ENCODE assay signal across 27 cellular contexts in the genomic region with DNA sequence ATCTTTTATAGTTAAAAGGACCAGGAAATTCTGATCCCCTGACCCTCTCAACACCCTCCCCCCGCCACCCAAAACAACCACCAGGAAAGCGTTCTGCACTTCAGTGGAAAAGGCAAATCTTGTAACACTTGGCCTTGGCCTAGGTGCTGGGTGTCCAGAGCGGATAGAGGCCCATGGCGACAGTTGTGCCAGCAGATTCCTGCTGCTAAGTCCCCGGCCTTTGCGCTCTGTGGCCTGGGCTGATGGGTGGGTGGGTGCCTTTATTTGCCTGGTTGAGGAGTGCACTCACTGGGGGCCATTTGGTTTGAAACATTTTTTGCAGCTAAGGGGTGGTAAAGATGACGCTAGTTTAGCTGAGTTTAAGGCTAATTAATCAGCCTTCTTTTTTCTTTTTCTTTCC.
DNase-seq lines count a peak whose midpoint lies in the region; ATAC-seq, FAIRE-seq and TF ChIP-seq lines count a peak whose summit lies in the region.
"Had no signal": no experiment of that assay in that cellular context is flagged by ENCODE, and none has a peak within 500 bp of the region (broad histone marks: within the 10 kb centered on the region; RNA-seq: fewer than 3 reads in every experiment).

No MANE protein-coding gene starts in this region.

- in situ Hi-C loops in Panc1 (cut with HindIII; ENCODE audit: low pct_unique_long_range_greater_than_20kb, low sequenced_read_pairs) = no loop called here

- no peak overlapping the region for H2BK15ac ChIP-seq in H1 (ENCODE audit: low read length)

- POLR2A ChIA-PET in A549 (lab: Yijun Ruan, JAX) (interaction anchor here (0.5 kb wide), 1 partner anchor 367 kb away, joined by 3 read pairs; no protein-coding TSS in a partner anchor), Panc1 (lab: Charles Lee) (no interaction called here), H1 (lab: Charles Lee; ENCODE audit: partially characterized antibody) (interaction anchor here (0.6 to 1.2 kb wide), 2 partner anchors 11 to 197 kb away, joined by 3 read pairs; no protein-coding TSS in a partner anchor)

- no peak overlapping the region for H3K23ac ChIP-seq in H1 (ENCODE audit: insufficient read length)

- 97% methylated on average over 7 of the region's 7 CpGs for WGBS in A549 (ENCODE audit: missing lambda C conversion rate)
- 84% methylated on average over 7 of the region's 7 CpGs; no CpG with 5 or more reads in 1 of the 2 experiments for WGBS in H1 (ENCODE audit: extremely low coverage in 1 of 2, insufficient coverage in 1 of 2, insufficient read length in 1 of 2, insufficient replicate concordance in 2 of 2, low coverage in 1 of 2, low lambda C conversion rate in 2 of 2, missing lambda C conversion rate in 1 of 2), 2 experiments

- no peak overlapping the region for H3K9ac ChIP-seq in H1 (replicated peaks in 1 of 4; ENCODE audit: extremely low read depth in 1 of 4, low read depth in 3 of 4, low read length in 3 of 4)
- H3K9ac ChIP-seq: parathyroid adenoma had no signal

- no peak for TF ChIP-seq RAD21 in A549 (conservative IDR thresholded peaks at IDR 0.05 in 1 of 2, IDR thresholded peaks at IDR 0.05 in 1 of 2)
- no peak for TF ChIP-seq RAD21 in H1 (IDR thresholded peaks at IDR 0.05 in 1 of 2, conservative IDR thresholded peaks at IDR 0.05 in 1 of 2; ENCODE audit: low read depth in 2 of 2, low read length in 2 of 2)

- no peak overlapping the region for H4K91ac ChIP-seq in H1 (replicated peaks; ENCODE audit: insufficient read length, low read length)

- H4K8ac ChIP-seq in H1 (ENCODE audit: extremely low read depth, insufficient read depth, low read length) = no peak overlapping the region

- BruUV-seq in Panc1 (replicated peaks; lab: Mats Ljungman, UMichigan) = no TSS peak

- no peak overlapping the region for H4K5ac ChIP-seq in H1 (ENCODE audit: insufficient read length, low read depth, low read length)

- H3K4me3 Mint-ChIP-seq in neural crest cell = no peak overlapping the region
- H3K4me3 Mint-ChIP-seq in activated naive CD4-positive, alpha-beta T cell treated with anti-CD3 and anti-CD28 coated beads for 36 hours = no peak overlapping the region
- no peak overlapping the region for H3K4me3 Mint-ChIP-seq in stimulated activated naive B cell treated with anti-CD40 and anti-IgM and Interleukin-4, amounts not matched to agents 10 μg/mL and 1 μg/mL and 100 μg/mL, for 72 hours

- TF ChIP-seq EP300 in A549 (IDR thresholded peaks at IDR 0.05) (no peak), H1 (IDR thresholded peaks at IDR 0.05; ENCODE audit: borderline replicate concordance in 1 of 2, low read depth in 2 of 2, low read length in 2 of 2) (no peak)

- H3K4me1 ChIP-seq in A549 = peaks cover 22% of the 10 kb centered on the region
- H3K4me1 ChIP-seq in Panc1 (ENCODE audit: control insufficient read depth, insufficient read depth, low read length) = peaks cover 22% of the 10 kb centered on the region
- peaks cover 0 to 2% (median 0%) of the 10 kb centered on the region in 4 experiments; a peak in 3 of 7 replicates for H3K4me1 ChIP-seq in H1 (replicated peaks in 1 of 4; ENCODE audit: control insufficient read depth in 3 of 4, insufficient read depth in 4 of 4, low read length in 3 of 4)
- H3K4me1 ChIP-seq in vagina = no peaks in the 10 kb centered on the region
- H3K4me1 ChIP-seq: adrenal gland, gastrocnemius medialis, right atrium auricular region had no signal

- H3K9me3 Mint-ChIP-seq in neural crest cell = no peaks in the 10 kb centered on the region
- peaks cover 4% of the 10 kb centered on the region for H3K9me3 Mint-ChIP-seq in activated naive CD4-positive, alpha-beta T cell treated with anti-CD3 and anti-CD28 coated beads for 36 hours
- H3K9me3 Mint-ChIP-seq in stimulated activated naive B cell treated with anti-CD40 and anti-IgM and Interleukin-4, amounts not matched to agents 10 μg/mL and 1 μg/mL and 100 μg/mL, for 72 hours = peaks cover 5 to 8% of the 10 kb centered on the region in 2 donors

- no peak overlapping the region for H3K4me3 ChIP-seq in A549
- H3K4me3 ChIP-seq in Panc1 (ENCODE audit: low read depth in 2 of 2, low read length in 2 of 2) = no peak overlapping the region
- H3K4me3 ChIP-seq in H1 (ENCODE audit: extremely low read depth in 1 of 4, insufficient read depth in 2 of 4, low read depth in 3 of 4, low read length in 4 of 4) = no peak overlapping the region
- no peak overlapping the region for H3K4me3 ChIP-seq in vagina
- H3K4me3 ChIP-seq: adrenal gland, dorsolateral prefrontal cortex, gastrocnemius medialis, lower lobe of right lung, mucosa of descending colon, right atrium auricular region, spleen, stomach, tibial nerve had no signal

- no peak for ATAC-seq in A549
- ATAC-seq in Panc1 = no peak
- ATAC-seq in HG03432 (IDR thresholded peaks at IDR 0.05; ENCODE audit: unreplicated experiment) = no peak
- ATAC-seq in stimulated activated naive B cell treated with anti-CD40 and anti-IgM and Interleukin-4, amounts not matched to agents 10 μg/mL and 1 μg/mL and 100 μg/mL, for 72 hours (replicated peaks) = no peak
- ATAC-seq: gastrocnemius medialis had no signal

- H3K56ac ChIP-seq in H1 (replicated peaks; ENCODE audit: insufficient read length, low read depth, low read length) = no peak overlapping the region

- no peak overlapping the region for H3K14ac ChIP-seq in H1 (ENCODE audit: insufficient read length)

- H3K79me2 ChIP-seq in H1 (ENCODE audit: control insufficient read depth in 1 of 2, insufficient read depth in 2 of 2, low read length in 2 of 2) = no peaks in the 10 kb centered on the region
- H3K79me2 ChIP-seq: parathyroid adenoma had no signal

- H3K9me3 ChIP-seq in A549 (no peaks in the 10 kb centered on the region), Panc1 (ENCODE audit: control insufficient read depth, insufficient read depth, low read depth, low read length) (peaks cover 10% of the 10 kb centered on the region; the same call in 1 of the 2 replicates), H1 (ENCODE audit: insufficient read depth in 2 of 2, low read depth in 1 of 2, low read length in 1 of 2) (peaks cover 0 to 2% of the 10 kb centered on the region in 2 experiments; a peak in 1 of 4 replicates), vagina (no peaks in the 10 kb centered on the region)
- H3K9me3 ChIP-seq: adrenal gland, gastrocnemius medialis, lower lobe of right lung, mucosa of descending colon, right atrium auricular region, stomach, tibial nerve had no signal

- no peak overlapping the region for H2AFZ ChIP-seq in H1 (ENCODE audit: low read length)
- H2AFZ ChIP-seq: parathyroid adenoma had no signal

- peaks cover 23% of the 10 kb centered on the region for H3K4me1 Mint-ChIP-seq in neural crest cell
- H3K4me1 Mint-ChIP-seq in activated naive CD4-positive, alpha-beta T cell treated with anti-CD3 and anti-CD28 coated beads for 36 hours (ENCODE audit: low read depth) = peaks cover 46% of the 10 kb centered on the region
- H3K4me1 Mint-ChIP-seq in stimulated activated naive B cell treated with anti-CD40 and anti-IgM and Interleukin-4, amounts not matched to agents 10 μg/mL and 1 μg/mL and 100 μg/mL, for 72 hours = peaks cover 0 to 2% of the 10 kb centered on the region in 2 donors

- peak overlapping the region; percentile 46 for H3K27ac Mint-ChIP-seq in neural crest cell (ENCODE audit: unreplicated experiment)
- no peak overlapping the region for H3K27ac Mint-ChIP-seq in activated naive CD4-positive, alpha-beta T cell treated with anti-CD3 and anti-CD28 coated beads for 36 hours
- no peak overlapping the region for H3K27ac Mint-ChIP-seq in stimulated activated naive B cell treated with anti-CD40 and anti-IgM and Interleukin-4, amounts not matched to agents 10 μg/mL and 1 μg/mL and 100 μg/mL, for 72 hours

- H3K4me2 ChIP-seq in A549 (peak overlapping the region; percentile 56), H1 (ENCODE audit: insufficient read depth in 1 of 2, low read depth in 2 of 2, low read length in 2 of 2) (no peak overlapping the region)

- no peak overlapping the region for H2BK5ac ChIP-seq in H1 (ENCODE audit: low read depth, low read length)

- TF ChIP-seq POLR2A in A549 (IDR thresholded peaks at IDR 0.05; ENCODE audit: low read length) (no peak), H1 (IDR thresholded peaks at IDR 0.05; ENCODE audit: control extremely low read depth in 1 of 2, low read depth in 2 of 2, low read length in 2 of 2) (no peak), vagina (IDR thresholded peaks at IDR 0.05) (no peak)

- H2AK5ac ChIP-seq in H1 (ENCODE audit: low read depth, low read length) = no peak overlapping the region

- DNase-seq in A549 (ENCODE audit: low read depth in 1 of 2, low spot score in 1 of 2) (no peak), Panc1 (ENCODE audit: low read depth, low spot score) (no peak), H1 (ENCODE audit: low read depth in 1 of 2, low spot score in 2 of 2) (no peak), neural crest cell (ENCODE audit: low read depth, low spot score) (no peak), vagina (ENCODE audit: extremely low spot score in 2 of 2) (no peak)
- DNase-seq in activated naive CD4-positive, alpha-beta T cell treated with anti-CD3 and anti-CD28 coated beads for 36 hours = no peak
- no peak for DNase-seq in stimulated activated naive B cell treated with anti-CD40 and anti-IgM and Interleukin-4, amounts not matched to agents 10 μg/mL and 1 μg/mL and 100 μg/mL, for 72 hours
- DNase-seq: activated CD4-positive, alpha-beta T cell treated with anti-CD3 and anti-CD28 coated beads for 1 hour; activated CD8-positive, alpha-beta memory T cell treated with anti-CD3 and anti-CD28 coated beads, Interleukin-2, amount 50 U/mL, for 4 hours; adrenal gland; DMS 273 treated with DMSO at 0.1 percent for 48 hours; dorsolateral prefrontal cortex; gastrocnemius medialis; GOT3; mucosa of descending colon; NCI-H2081; NCI-H524 treated with DMSO at 0.1 percent for 48 hours; NK-92 treated with Interleukin-12 subunit alpha and Interleukin-12 subunit beta, amount 100 ng/mL, for 24 hours; spleen; stomach had no signal

- H3K36me3 Mint-ChIP-seq in neural crest cell (ENCODE audit: low read depth) = no peaks in the 10 kb centered on the region
- peaks cover 2% of the 10 kb centered on the region for H3K36me3 Mint-ChIP-seq in activated naive CD4-positive, alpha-beta T cell treated with anti-CD3 and anti-CD28 coated beads for 36 hours (ENCODE audit: low read depth)
- no peaks in the 10 kb centered on the region for H3K36me3 Mint-ChIP-seq in stimulated activated naive B cell treated with anti-CD40 and anti-IgM and Interleukin-4, amounts not matched to agents 10 μg/mL and 1 μg/mL and 100 μg/mL, for 72 hours
- H3K36me3 Mint-ChIP-seq: brain had no signal

- no peaks in the 10 kb centered on the region for H3K36me3 ChIP-seq in Panc1 (ENCODE audit: control insufficient read depth, insufficient read depth, low read length)
- H3K36me3 ChIP-seq in H1 (ENCODE audit: control insufficient read depth in 2 of 4, insufficient read depth in 4 of 4, low read length in 3 of 4) = no peaks in the 10 kb centered on the region
- no peaks in the 10 kb centered on the region for H3K36me3 ChIP-seq in vagina
- H3K36me3 ChIP-seq: adrenal gland, gastrocnemius medialis, lower lobe of right lung, right atrium auricular region, spleen, stomach, tibial nerve had no signal

- no peak overlapping the region for H3K18ac ChIP-seq in H1 (ENCODE audit: extremely low read depth, low read length)

- H3K27me3 Mint-ChIP-seq in neural crest cell (ENCODE audit: low read depth) = no peaks in the 10 kb centered on the region
- peaks cover 7% of the 10 kb centered on the region for H3K27me3 Mint-ChIP-seq in activated naive CD4-positive, alpha-beta T cell treated with anti-CD3 and anti-CD28 coated beads for 36 hours (ENCODE audit: low read depth)
- H3K27me3 Mint-ChIP-seq in stimulated activated naive B cell treated with anti-CD40 and anti-IgM and Interleukin-4, amounts not matched to agents 10 μg/mL and 1 μg/mL and 100 μg/mL, for 72 hours = peaks cover 37 to 57% of the 10 kb centered on the region in 2 donors
- H3K27me3 Mint-ChIP-seq: activated CD4-positive, alpha-beta memory T cell treated with anti-CD3 and anti-CD28 coated beads for 36 hours had no signal

- CTCF ChIA-PET in A549 (lab: Yijun Ruan, JAX) = interaction anchor here (0.9 to 1.3 kb wide), 3 partner anchors 9 to 160 kb away, joined by 3 to 4 read pairs (median 3); no protein-coding TSS in a partner anchor
- CTCF ChIA-PET in Panc1 (lab: Charles Lee) = no interaction called here
- CTCF ChIA-PET in H1 (lab: Charles Lee; ENCODE audit: partially characterized antibody) = interaction anchor here (0.9 to 2.0 kb wide), 4 partner anchors 13 to 142 kb away, joined by 3 to 10 read pairs (median 3); no protein-coding TSS in a partner anchor
- CTCF ChIA-PET in activated naive CD4-positive, alpha-beta T cell treated with anti-CD3 and anti-CD28 coated beads for 36 hours (lab: Charles Lee) = interaction anchor here (0.6 to 1.5 kb wide), 5 partner anchors 21 to 66 kb away, joined by 3 to 6 read pairs (median 3); no protein-coding TSS in a partner anchor

- intact Hi-C loops in Panc1 (cut with micrococcal nuclease; ENCODE audit: unreplicated experiment) = no loop called here
- intact Hi-C loops in vagina (cut with DNase I) = no loop called here
- intact Hi-C loops in activated naive CD4-positive, alpha-beta T cell treated with anti-CD3 and anti-CD28 coated beads for 36 hours (cut with micrococcal nuclease) = loop anchor here (2.0 to 5.0 kb wide), 2 partner anchors 207 to 547 kb away; no protein-coding TSS in a partner anchor

- H3K23me2 ChIP-seq in H1 (ENCODE audit: low read depth, low read length) = no peaks in the 10 kb centered on the region

- H3K27me3 ChIP-seq in Panc1 (ENCODE audit: control insufficient read depth, insufficient read depth, low read length) = no peaks in the 10 kb centered on the region
- no peaks in the 10 kb centered on the region for H3K27me3 ChIP-seq in H1 (replicated peaks in 1 of 4; ENCODE audit: control insufficient read depth in 3 of 4, extremely low read depth in 1 of 4, insufficient read depth in 3 of 4, low read length in 3 of 4)
- no peaks in the 10 kb centered on the region for H3K27me3 ChIP-seq in vagina
- H3K27me3 ChIP-seq: adrenal gland, gastrocnemius medialis, right atrium auricular region, stomach, tibial nerve had no signal

- H2BK20ac ChIP-seq in H1 (ENCODE audit: low read length) = no peak overlapping the region

- FAIRE-seq in A549 (lab: Jason Lieb, UNC) (no peak), H1 (lab: Jason Lieb, UNC) (no peak)

- peak overlapping the region; percentile 64 to 83 for H3K27ac ChIP-seq in A549
- H3K27ac ChIP-seq in Panc1 (ENCODE audit: low read length) = peak overlapping the region; percentile 98
- H3K27ac ChIP-seq in H1 (ENCODE audit: low read depth, low read length) = no peak overlapping the region
- no peak overlapping the region for H3K27ac ChIP-seq in vagina
- H3K27ac ChIP-seq: adrenal gland, dorsolateral prefrontal cortex, gastrocnemius medialis, lower lobe of right lung, parathyroid adenoma, right atrium auricular region had no signal

- H2BK120ac ChIP-seq in H1 (replicated peaks; ENCODE audit: low read depth, low read length) = no peak overlapping the region

- H4K20me1 ChIP-seq in H1 (replicated peaks in 1 of 2; ENCODE audit: control insufficient read depth in 1 of 2, insufficient read depth in 2 of 2, low read length in 2 of 2) = no peaks in the 10 kb centered on the region

- TF ChIP-seq CTCF in A549 (IDR thresholded peaks at IDR 0.05) (no peak), Panc1 (IDR thresholded peaks at IDR 0.05) (no peak), H1 (IDR thresholded peaks at IDR 0.05; ENCODE audit: control extremely low read depth in 1 of 3, insufficient read depth in 1 of 3, low read depth in 1 of 3, low read length in 3 of 3) (no peak), neural crest cell (conservative IDR thresholded peaks at IDR 0.05) (no peak), vagina (IDR thresholded peaks at IDR 0.05) (no peak)

- H3K4ac ChIP-seq in H1 (replicated peaks; ENCODE audit: insufficient read length, low read depth, low read length) = no peak overlapping the region

- 0 out of 2 replicates have a peak overlapping the region, but pooled peaks have one; percentile 17 for H2BK12ac ChIP-seq in H1 (ENCODE audit: low read depth, low read length)

- no peaks in the 10 kb centered on the region for H3K79me1 ChIP-seq in H1 (ENCODE audit: low read depth, low read length)

Comparison
In these comparisons a context has a peak if more than half of its experiments do, and no peak if none do; other contexts are left out.
1. H3K27ac ChIP-seq: peak in A549 (2 of 2) and Panc1 (single experiment); none in H1 (single experiment) and vagina (single experiment).